12 cellular contexts compared by ENCODE assay signal in genomic region chr2:96336873-96337272, GRCh38. TPM values are rescaled to one million over a fixed set of nuclear protein-coding genes. Genes with fewer than 3 reads are reported as not detected.
A peak's percentile ranks its signal among the peaks of the same experiment; 100 is the strongest.
DNase-seq lines count a peak whose midpoint lies in the region; ATAC-seq lines count a peak whose summit lies in the region.
"Had no signal": no experiment of that assay in that cellular context is flagged by ENCODE, and none has a peak within 500 bp of the region (broad histone marks: within the 10 kb centered on the region; RNA-seq: fewer than 3 reads in every experiment).

No MANE protein-coding gene starts in this region.

- H3K9me3 ChIP-seq in MG63 = no peaks in the 10 kb centered on the region
- no peaks in the 10 kb centered on the region for H3K9me3 ChIP-seq in skeletal muscle satellite cell (replicated peaks; ENCODE audit: low read length)
- no peaks in the 10 kb centered on the region for H3K9me3 ChIP-seq in right cardiac atrium (ENCODE audit: control insufficient read depth, low read length)
- H3K9me3 ChIP-seq: body of pancreas had no signal

- H3K27ac Mint-ChIP-seq in activated T-cell treated with anti-CD3 and anti-CD28 coated beads, Interleukin-2, amount 50 U/mL, for 24 hours = peak overlapping the region; percentile 94
- peak overlapping the region; percentile 88 for H3K27ac Mint-ChIP-seq in activated T-helper 2 cell treated with anti-CD3 and anti-CD28 coated beads, Interferon-gamma antibody, Interleukin-2, Interleukin-4, amounts not matched to agents 10 μg/mL and 5 μg/mL and 100 μg/mL, durations not matched to agents 14 hours and 24 hours and 36 hours

- no peaks in the 10 kb centered on the region for H3K9me3 Mint-ChIP-seq in activated T-cell treated with anti-CD3 and anti-CD28 coated beads, Interleukin-2, amount 50 U/mL, for 24 hours
- no peaks in the 10 kb centered on the region for H3K9me3 Mint-ChIP-seq in activated T-helper 2 cell treated with anti-CD3 and anti-CD28 coated beads, Interferon-gamma antibody, Interleukin-2, Interleukin-4, amounts not matched to agents 10 μg/mL and 5 μg/mL and 100 μg/mL, durations not matched to agents 14 hours and 24 hours and 36 hours
- H3K9me3 Mint-ChIP-seq: naive thymus-derived CD8-positive, alpha-beta T cell had no signal

- H3K27me3 Mint-ChIP-seq in activated T-cell treated with anti-CD3 and anti-CD28 coated beads, Interleukin-2, amount 50 U/mL, for 24 hours = no peaks in the 10 kb centered on the region
- no peaks in the 10 kb centered on the region for H3K27me3 Mint-ChIP-seq in activated T-helper 2 cell treated with anti-CD3 and anti-CD28 coated beads, Interferon-gamma antibody, Interleukin-2, Interleukin-4, amounts not matched to agents 10 μg/mL and 5 μg/mL and 100 μg/mL, durations not matched to agents 14 hours and 24 hours and 36 hours (ENCODE audit: low read depth)
- H3K27me3 Mint-ChIP-seq: naive thymus-derived CD8-positive, alpha-beta T cell had no signal

- H3K4me1 ChIP-seq in skeletal muscle satellite cell (ENCODE audit: control insufficient read depth, insufficient read depth, low read length) = peaks cover 32% of the 10 kb centered on the region
- H3K4me1 ChIP-seq in right cardiac atrium (ENCODE audit: control insufficient read depth, insufficient read depth, low read length) = peaks cover 2% of the 10 kb centered on the region

- H3K9ac ChIP-seq in skeletal muscle satellite cell (ENCODE audit: low read depth, low read length) = no peak overlapping the region

- peak overlapping the region; percentile 82 for H3K4me3 Mint-ChIP-seq in activated T-cell treated with anti-CD3 and anti-CD28 coated beads, Interleukin-2, amount 50 U/mL, for 24 hours
- H3K4me3 Mint-ChIP-seq in activated T-helper 2 cell treated with anti-CD3 and anti-CD28 coated beads, Interferon-gamma antibody, Interleukin-2, Interleukin-4, amounts not matched to agents 10 μg/mL and 5 μg/mL and 100 μg/mL, durations not matched to agents 14 hours and 24 hours and 36 hours (ENCODE audit: low read depth) = peak overlapping the region; percentile 92

- peaks cover 41% of the 10 kb centered on the region for H3K36me3 Mint-ChIP-seq in activated T-cell treated with anti-CD3 and anti-CD28 coated beads, Interleukin-2, amount 50 U/mL, for 24 hours (ENCODE audit: low read depth)
- H3K36me3 Mint-ChIP-seq in activated T-helper 2 cell treated with anti-CD3 and anti-CD28 coated beads, Interferon-gamma antibody, Interleukin-2, Interleukin-4, amounts not matched to agents 10 μg/mL and 5 μg/mL and 100 μg/mL, durations not matched to agents 14 hours and 24 hours and 36 hours (ENCODE audit: low read depth) = peaks cover 47% of the 10 kb centered on the region
- H3K36me3 Mint-ChIP-seq: naive thymus-derived CD8-positive, alpha-beta T cell had no signal

- WGBS in right cardiac atrium = 78% methylated on average over 3 of the region's 3 CpGs

- H3K27ac ChIP-seq in right cardiac atrium (ENCODE audit: low read length) = no peak overlapping the region
- H3K27ac ChIP-seq: body of pancreas had no signal

- H3K4me2 ChIP-seq in skeletal muscle satellite cell (ENCODE audit: low read length) = peak overlapping the region; percentile 96

- H3K36me3 ChIP-seq in MG63 (peaks cover 7% of the 10 kb centered on the region; the same call in 1 of the 2 replicates), skeletal muscle satellite cell (ENCODE audit: insufficient read depth, low read length) (no peaks in the 10 kb centered on the region)

- H3K4me1 Mint-ChIP-seq in activated T-cell treated with anti-CD3 and anti-CD28 coated beads, Interleukin-2, amount 50 U/mL, for 24 hours (ENCODE audit: low read depth) = peaks cover 56% of the 10 kb centered on the region
- H3K4me1 Mint-ChIP-seq in activated T-helper 2 cell treated with anti-CD3 and anti-CD28 coated beads, Interferon-gamma antibody, Interleukin-2, Interleukin-4, amounts not matched to agents 10 μg/mL and 5 μg/mL and 100 μg/mL, durations not matched to agents 14 hours and 24 hours and 36 hours (ENCODE audit: low read depth) = peaks cover 60% of the 10 kb centered on the region

- no peak for DNase-seq in activated T-cell treated with anti-CD3 and anti-CD28 coated beads, Interleukin-2, amount 50 U/mL, for 24 hours
- no peak for DNase-seq in activated T-cell treated with anti-CD3 and anti-CD28 coated beads, Interleukin-2, amount 50 U/mL, for 1 hour
- DNase-seq in MG63 = no peak
- DNase-seq in activated T-helper 2 cell treated with anti-CD3 and anti-CD28 coated beads, Interferon-gamma antibody, Interleukin-2, Interleukin-4, amounts not matched to agents 10 μg/mL and 5 μg/mL and 100 μg/mL, durations not matched to agents 14 hours and 24 hours and 36 hours (ENCODE audit: low spot score) = no peak
- DNase-seq in right cardiac atrium = no peak
- DNase-seq in SK-N-DZ (ENCODE audit: low spot score) = no peak
- DNase-seq: body of pancreas; C1 segment of cervical spinal cord; naive thymus-derived CD8-positive, alpha-beta T cell; T1000 had no signal

- peak overlapping the region; percentile 70 for H3K4me3 ChIP-seq in MG63
- H3K4me3 ChIP-seq in skeletal muscle satellite cell (ENCODE audit: low read length) = peak overlapping the region; percentile 76
- H3K4me3 ChIP-seq in right cardiac atrium (ENCODE audit: low read length) = no peak overlapping the region
- H3K4me3 ChIP-seq: body of pancreas had no signal

- intact Hi-C loops in activated T-helper 2 cell treated with anti-CD3 and anti-CD28 coated beads, Interferon-gamma antibody, Interleukin-2, Interleukin-4, amounts not matched to agents 10 μg/mL and 5 μg/mL and 100 μg/mL, durations not matched to agents 14 hours and 24 hours and 36 hours (cut with micrococcal nuclease) = no loop called here
- intact Hi-C loops in right cardiac atrium (cut with DNase I) = no loop called here

- H3K27me3 ChIP-seq in MG63 = no peaks in the 10 kb centered on the region
- H3K27me3 ChIP-seq in skeletal muscle satellite cell (ENCODE audit: control insufficient read depth, insufficient read depth, low read length) = no peaks in the 10 kb centered on the region
- H3K27me3 ChIP-seq in right cardiac atrium (ENCODE audit: control insufficient read depth, insufficient read depth) = no peaks in the 10 kb centered on the region
- H3K27me3 ChIP-seq: body of pancreas had no signal

- ATAC-seq in GM21515 (IDR thresholded peaks at IDR 0.05; ENCODE audit: unreplicated experiment) = no peak
- ATAC-seq in right cardiac atrium = no peak
- ATAC-seq: body of pancreas; naive thymus-derived CD8-positive, alpha-beta T cell had no signal

RNA-seq across cellular contexts. Expression of gene NCAPH, which starts 1.3 kb away (rescaled TPM):
- total RNA-seq in MG63 (2014; rRNA removed; shearing (Covaris generic); ENCODE audit: low replicate concordance) = 31.5 and 34.2 TPM in 2 replicates
- 62.1 and 63.3 TPM in 2 replicates for total RNA-seq in activated T-helper 2 cell treated with anti-CD3 and anti-CD28 coated beads, Interferon-gamma antibody, Interleukin-2, Interleukin-4, amounts not matched to agents 10 μg/mL and 5 μg/mL and 100 μg/mL, durations not matched to agents 14 hours and 24 hours and 36 hours
- 10.4 and 12.9 TPM in 2 replicates for total RNA-seq in skeletal muscle satellite cell (2012; rRNA removed)
- 1 to 10 TPM in 2 of 4 donors, under 1 TPM in 2; 0.36 to 1.1 (median 0.85) TPM for total RNA-seq in right cardiac atrium
- polyA plus RNA-seq in right cardiac atrium = 0.18 TPM
- polyA plus RNA-seq in SK-N-DZ (2014; cell fraction: cytosol; rRNA removed) = 64.3 and 69.5 TPM in 2 replicates
- polyA plus RNA-seq in SK-N-DZ (2014; cell fraction: nucleus; rRNA removed) = 54.5 and 58.5 TPM in 2 replicates

RNA-seq across cellular contexts. Expression of gene ITPRIPL1, which starts 11.8 kb away (rescaled TPM):
- total RNA-seq in MG63 (2014; rRNA removed; shearing (Covaris generic); ENCODE audit: low replicate concordance) = 4.7 TPM in 2 replicates
- total RNA-seq in activated T-helper 2 cell treated with anti-CD3 and anti-CD28 coated beads, Interferon-gamma antibody, Interleukin-2, Interleukin-4, amounts not matched to agents 10 μg/mL and 5 μg/mL and 100 μg/mL, durations not matched to agents 14 hours and 24 hours and 36 hours = 44.8 and 45.0 TPM in 2 replicates
- 0.51 and 0.87 TPM in 2 replicates for total RNA-seq in skeletal muscle satellite cell (2012; rRNA removed)
- total RNA-seq in right cardiac atrium = 1 to 10 TPM in 1 of 4 donors, under 1 TPM in 3; 0.67 to 1.5 (median 0.75) TPM
- 0.50 TPM for polyA plus RNA-seq in right cardiac atrium
- polyA plus RNA-seq in SK-N-DZ (2014; cell fraction: cytosol; rRNA removed) = 34.4 and 44.3 TPM in 2 replicates
- 23.5 and 26.4 TPM in 2 replicates for polyA plus RNA-seq in SK-N-DZ (2014; cell fraction: nucleus; rRNA removed)

RNA-seq across cellular contexts. Expression of gene SNRNP200, which starts 31.5 kb away (rescaled TPM):
- 56.6 and 56.9 TPM in 2 replicates for total RNA-seq in MG63 (2014; rRNA removed; shearing (Covaris generic); ENCODE audit: low replicate concordance)
- total RNA-seq in activated T-helper 2 cell treated with anti-CD3 and anti-CD28 coated beads, Interferon-gamma antibody, Interleukin-2, Interleukin-4, amounts not matched to agents 10 μg/mL and 5 μg/mL and 100 μg/mL, durations not matched to agents 14 hours and 24 hours and 36 hours = 191 TPM in 2 replicates
- 36.2 and 37.4 TPM in 2 replicates for total RNA-seq in skeletal muscle satellite cell (2012; rRNA removed)
- 10 to 100 TPM; 57.8 to 63.8 (median 60.4) TPM for total RNA-seq in right cardiac atrium
- polyA plus RNA-seq in right cardiac atrium = 41.1 TPM
- 97.2 and 106 TPM in 2 replicates for polyA plus RNA-seq in SK-N-DZ (2014; cell fraction: cytosol; rRNA removed)
- 172 and 277 TPM in 2 replicates for polyA plus RNA-seq in SK-N-DZ (2014; cell fraction: nucleus; rRNA removed)

Comparison
In these comparisons a context has a peak if more than half of its experiments do, and no peak if none do; other contexts are left out.
1. RNA of gene NCAPH, which starts 1.3 kb away (total RNA-seq): 62.1 to 63.3 TPM in activated T-helper 2 cell treated with anti-CD3 and anti-CD28 coated beads, Interferon-gamma antibody, Interleukin-2, Interleukin-4, amounts not matched to agents 10 μg/mL and 5 μg/mL and 100 μg/mL, durations not matched to agents 14 hours and 24 hours and 36 hours and 31.5 to 34.2 TPM in MG63; 0.36 to 1.1 TPM in right cardiac atrium; every median in the first group is over 10 times any median in the second.